In the genomic region with DNA sequence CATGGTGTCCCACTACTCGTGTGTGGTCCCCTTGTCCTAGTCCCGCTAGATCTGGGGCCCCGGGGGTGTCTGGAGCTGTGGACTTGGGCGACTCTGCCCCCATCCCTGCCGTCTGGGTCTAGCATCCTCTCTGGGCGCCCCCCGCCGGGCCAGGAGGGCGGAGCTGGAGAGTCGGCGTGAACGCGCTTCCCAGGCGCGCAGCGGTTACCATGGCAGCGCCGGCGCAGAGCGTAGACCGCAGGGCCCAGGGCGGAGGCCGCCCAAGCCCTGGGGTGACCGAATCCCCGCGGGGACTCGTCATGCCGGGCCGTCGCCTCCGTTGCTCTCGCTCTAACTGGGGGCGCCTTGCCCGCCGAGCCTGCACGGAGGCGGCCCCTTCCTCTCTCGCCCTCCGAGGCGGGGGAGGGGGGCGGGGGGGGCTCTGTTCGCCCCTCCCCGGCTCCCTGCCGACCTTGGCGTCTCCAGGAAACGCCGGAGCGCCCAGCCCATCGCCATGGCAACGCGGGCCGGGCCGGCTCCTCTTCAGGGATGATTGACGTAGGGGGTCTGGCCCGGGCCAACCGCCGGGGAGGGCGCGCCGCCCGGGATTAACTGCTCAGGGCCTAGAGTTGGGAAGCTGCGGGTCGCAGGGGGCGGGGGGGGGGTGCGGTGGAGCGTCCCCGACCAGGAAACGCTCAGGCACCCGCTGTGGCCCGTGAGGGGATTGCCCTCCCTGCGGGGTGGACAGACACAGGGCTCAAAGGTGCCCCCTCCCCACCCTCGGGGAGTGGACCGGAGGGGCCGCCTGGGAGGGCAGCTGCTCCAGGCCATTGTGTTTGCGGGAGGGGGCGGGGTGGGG, we compare ENCODE assay signal across 8 cellular contexts. TPM values are rescaled to one million over a fixed set of nuclear protein-coding genes. Genes with fewer than 3 reads are reported as not detected.
DNase-seq lines count a peak whose midpoint lies in the region; ATAC-seq and TF ChIP-seq lines count a peak whose summit lies in the region.

No MANE protein-coding gene starts in this region.

- TF ChIP-seq CTCF in NB4 (IDR thresholded peaks at IDR 0.05; ENCODE audit: low read depth, low read length) (no peak), VCaP (conservative IDR thresholded peaks at IDR 0.05) (no peak)

- peak overlapping the region; percentile 35 to 72 (median 54) for H3K4me3 Mint-ChIP-seq in immature natural killer cell

- H3K9me3 Mint-ChIP-seq in immature natural killer cell: no peaks in the 10 kb centered on the region

- ATAC-seq in GM21576 (IDR thresholded peaks at IDR 0.05; ENCODE audit: unreplicated experiment) (peak; percentile 61), HG03045 (IDR thresholded peaks at IDR 0.05; ENCODE audit: unreplicated experiment) (no peak)

- TF ChIP-seq POLR2A in NB4 (IDR thresholded peaks at IDR 0.05; ENCODE audit: extremely low read depth, insufficient read length): no peak

- peak overlapping the region; percentile 12 for H3K4me3 ChIP-seq in NB4 (ENCODE audit: low read depth, low read length)

- H3K4me1 Mint-ChIP-seq in immature natural killer cell: peaks cover 22 to 34% of the 10 kb centered on the region in 2 donors

- no peaks in the 10 kb centered on the region for H3K36me3 Mint-ChIP-seq in immature natural killer cell

- peaks cover 4 to 13% (median 4%) of the 10 kb centered on the region in 3 donors for H3K27me3 Mint-ChIP-seq in immature natural killer cell (ENCODE audit: low read depth in 3 of 3)

- peak; percentile 93 for DNase-seq in COR-L47 (lab: John Stamatoyannopoulos, UW)
- peak; percentile 95 for DNase-seq in NB4 (ENCODE audit: low read depth)
- DNase-seq in brain pericyte (ENCODE audit: low read depth, low spot score): peak; percentile 68
- peak; percentile 96 for DNase-seq in immature natural killer cell
- DNase-seq in stimulated activated CD4-positive, alpha-beta T cell treated with anti-CD3 and anti-CD28 coated beads, Interleukin-1b, Interleukin-23, amount 100 ng/mL, for 48 hours: peak; percentile 75

- peak overlapping the region; percentile 74 to 96 (median 86) for H3K27ac Mint-ChIP-seq in immature natural killer cell

- peak overlapping the region; percentile 64 for H3K27ac ChIP-seq in VCaP

RNA-seq across cellular contexts. Expression of a gene that starts 8.9 kb away (rescaled TPM):
- polyA plus RNA-seq in immature natural killer cell: 10 to 100 TPM; 29.7 to 32.2 (median 31.2) TPM

RNA-seq across cellular contexts. Expression of a gene that starts 9.9 kb away (rescaled TPM):
- 100 to 1,000 TPM in 2 of 3 donors, 10 to 100 TPM in 1; 73.5 to 122 (median 107) TPM for polyA plus RNA-seq in immature natural killer cell

RNA-seq across cellular contexts. Expression of a gene that starts 31.6 kb away (rescaled TPM):
- polyA plus RNA-seq in immature natural killer cell: 10 to 100 TPM in 1 of 3 donors, 1 to 10 TPM in 2; 2.7 to 18.1 (median 7.7) TPM

RNA-seq across cellular contexts. Expression of a gene that starts 43.1 kb away (rescaled TPM):
- polyA plus RNA-seq in immature natural killer cell: not detected
